8 cellular contexts compared by ENCODE assay signal in the genomic region with DNA sequence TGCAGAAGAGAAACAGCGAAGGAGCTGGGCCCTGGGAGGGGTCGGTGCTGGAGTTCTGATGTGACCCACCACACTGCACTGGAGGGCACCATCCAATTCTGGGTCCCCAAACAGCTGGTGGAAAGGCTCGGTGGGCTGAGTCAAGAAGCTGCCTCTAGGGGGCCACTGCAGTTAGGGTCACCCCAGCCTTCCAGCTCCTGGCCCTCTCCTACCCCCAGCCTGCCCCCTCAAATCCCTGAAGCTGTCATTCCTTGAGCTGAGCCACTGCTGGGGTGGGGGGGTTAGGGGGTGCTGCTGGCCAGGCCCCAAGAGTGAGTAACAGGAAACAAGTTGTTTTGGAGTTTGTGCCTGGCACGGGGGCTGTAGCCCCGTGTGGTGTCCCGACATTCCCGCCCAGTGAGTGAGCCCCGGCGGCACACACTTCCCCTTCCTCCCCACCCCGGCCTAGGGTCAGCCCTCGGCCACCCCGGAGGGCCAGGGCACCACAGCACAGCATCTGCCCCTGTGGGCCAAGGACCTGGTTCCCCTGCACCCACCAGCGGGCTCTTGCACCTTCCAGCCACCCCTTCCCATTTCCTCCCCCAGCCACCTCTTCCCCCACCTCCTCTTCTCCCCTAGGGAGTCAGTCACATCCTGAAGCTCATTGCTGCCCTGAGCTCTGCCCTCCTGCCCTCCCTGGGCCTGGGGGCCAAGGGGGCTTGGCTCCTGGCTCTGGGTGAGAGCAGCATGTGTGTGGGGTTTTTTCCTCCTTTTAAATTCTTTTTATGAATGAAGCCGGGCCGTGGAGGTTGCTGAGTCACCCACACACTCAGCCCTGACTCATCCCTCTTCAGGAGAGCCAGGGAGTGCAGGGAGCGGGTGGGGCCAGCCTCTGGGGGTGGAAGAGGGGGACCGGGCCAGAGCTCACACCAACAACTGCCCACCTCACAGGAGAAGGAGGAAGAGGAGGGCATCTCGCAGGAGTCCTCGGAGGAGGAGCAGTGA. TPM values are rescaled to one million over a fixed set of nuclear protein-coding genes. Genes with fewer than 3 reads are reported as not detected.
A peak's percentile ranks its signal among the peaks of the same experiment; 100 is the strongest.
DNase-seq lines count a peak whose midpoint lies in the region; ATAC-seq and TF ChIP-seq lines count a peak whose summit lies in the region.

No MANE protein-coding gene starts in this region.

- H3K36me3 ChIP-seq in GM06990 (ENCODE audit: control insufficient read depth, insufficient read depth, low read length) (peaks cover 34% of the 10 kb centered on the region), psoas muscle (ENCODE audit: insufficient read depth in 1 of 2, low read depth in 1 of 2) (peaks cover 0 to 36% of the 10 kb centered on the region in 2 donors)

- H3K27me3 ChIP-seq in GM06990 (replicated peaks; ENCODE audit: control insufficient read depth, insufficient read depth, low read length) (no peaks in the 10 kb centered on the region), psoas muscle (ENCODE audit: insufficient read depth in 3 of 3, low read length in 2 of 3) (no peaks in the 10 kb centered on the region)

- H3K36me3 Mint-ChIP-seq in activated T-cell treated with anti-CD3 and anti-CD28 coated beads, Interleukin-2, amount 50 U/mL, for 72 hours (ENCODE audit: insufficient read depth in 2 of 2): peaks cover 0 to 20% of the 10 kb centered on the region in 2 donors

- no peak for TF ChIP-seq POLR2A in NB4 (IDR thresholded peaks at IDR 0.05; ENCODE audit: extremely low read depth, insufficient read length)

- DNase-seq in GM06990 (ENCODE audit: extremely low read depth, insufficient read length): no peak
- DNase-seq in NB4 (ENCODE audit: low read depth): peak; percentile 94
- DNase-seq in activated T-cell treated with anti-CD3 and anti-CD28 coated beads, Interleukin-2, amount 50 U/mL, for 72 hours: peak; percentile 72 to 79
- DNase-seq in fibroblast of villous mesenchyme (ENCODE audit: low read depth): peak; percentile 90
- DNase-seq in psoas muscle: peak; percentile 83 to 88
- DNase-seq in SK-N-DZ (ENCODE audit: low spot score): no peak

- intact Hi-C loops in psoas muscle (cut with DNase I): no loop called here

- ATAC-seq in activated T-cell treated with anti-CD3 and anti-CD28 coated beads, Interleukin-2, amount 50 U/mL, for 72 hours (replicated peaks in 1 of 2): peak; percentile 34 to 42
- ATAC-seq in psoas muscle: peak; percentile 57 to 71 (median 70)
- ATAC-seq in HG03097 (IDR thresholded peaks at IDR 0.05; ENCODE audit: low FRiP score, unreplicated experiment): no peak
- no peak for ATAC-seq in HG02571 (IDR thresholded peaks at IDR 0.05; ENCODE audit: unreplicated experiment)

- no peaks in the 10 kb centered on the region for H3K27me3 Mint-ChIP-seq in activated T-cell treated with anti-CD3 and anti-CD28 coated beads, Interleukin-2, amount 50 U/mL, for 72 hours (ENCODE audit: low read depth)

- H3K4me1 ChIP-seq in psoas muscle: peaks cover 32% of the 10 kb centered on the region

- peaks cover 91% of the 10 kb centered on the region for H3K4me1 Mint-ChIP-seq in activated T-cell treated with anti-CD3 and anti-CD28 coated beads, Interleukin-2, amount 50 U/mL, for 72 hours (ENCODE audit: low read depth)

- H3K27ac ChIP-seq in psoas muscle: peak overlapping the region; percentile 87

- peak; percentile 57 for TF ChIP-seq CTCF in GM06990 (IDR thresholded peaks at IDR 0.05; ENCODE audit: insufficient read depth, low read length, poor library complexity, severe bottlenecking)
- peak; percentile 38 for TF ChIP-seq CTCF in NB4 (IDR thresholded peaks at IDR 0.05; ENCODE audit: low read depth, low read length)
- TF ChIP-seq CTCF in fibroblast of villous mesenchyme (IDR thresholded peaks at IDR 0.05; ENCODE audit: insufficient read depth, low read depth, low read length): peak; percentile 46
- TF ChIP-seq CTCF in psoas muscle (IDR thresholded peaks at IDR 0.05): peak; percentile 16

- no peak overlapping the region for H3K4me3 ChIP-seq in GM06990 (replicated peaks; ENCODE audit: low read depth, low read length)
- H3K4me3 ChIP-seq in NB4 (ENCODE audit: low read depth, low read length): no peak overlapping the region
- H3K4me3 ChIP-seq in fibroblast of villous mesenchyme (ENCODE audit: low read depth, low read length): peak overlapping the region; percentile 9
- H3K4me3 ChIP-seq in psoas muscle: peak overlapping the region; percentile 10

- 37 to 43% (median 39%) methylated on average over 14 to 19 of the region's 19 CpGs for whole genome bisulfite sequencing in psoas muscle, 3 donors

- H3K27ac Mint-ChIP-seq in activated T-cell treated with anti-CD3 and anti-CD28 coated beads, Interleukin-2, amount 50 U/mL, for 72 hours: peak overlapping the region; percentile 92

- no peaks in the 10 kb centered on the region for H3K9me3 ChIP-seq in psoas muscle

- peak overlapping the region; percentile 45 to 55 for H3K4me3 Mint-ChIP-seq in activated T-cell treated with anti-CD3 and anti-CD28 coated beads, Interleukin-2, amount 50 U/mL, for 72 hours

- no peaks in the 10 kb centered on the region for H3K9me3 Mint-ChIP-seq in activated T-cell treated with anti-CD3 and anti-CD28 coated beads, Interleukin-2, amount 50 U/mL, for 72 hours

RNA-seq across cellular contexts. Expression of gene SMIM29, which starts 4.6 kb away (rescaled TPM):
- total RNA-seq in activated T-cell treated with anti-CD3 and anti-CD28 coated beads, Interleukin-2, amount 50 U/mL, for 72 hours: 10 to 100 TPM; 22.8 to 26.7 TPM
- total RNA-seq in fibroblast of villous mesenchyme: 22.5 and 30.9 TPM in 2 replicates
- total RNA-seq in psoas muscle: 10 to 100 TPM; 14.4 to 59.4 (median 31.5) TPM
- polyA plus RNA-seq in psoas muscle: 100 to 1,000 TPM in 1 of 3 donors, 10 to 100 TPM in 2; 24.6 to 100 (median 44.1) TPM
- 33.7 and 40.1 TPM in 2 replicates for polyA plus RNA-seq in SK-N-DZ (2014; cell fraction: cytosol; rRNA removed)
- polyA plus RNA-seq in SK-N-DZ (2014; cell fraction: nucleus; rRNA removed): 24.7 and 25.4 TPM in 2 replicates

RNA-seq across cellular contexts. Expression of gene HMGA1, which starts 7.5 kb away (rescaled TPM):
- total RNA-seq in activated T-cell treated with anti-CD3 and anti-CD28 coated beads, Interleukin-2, amount 50 U/mL, for 72 hours: 100 to 1,000 TPM; 454 to 573 TPM
- total RNA-seq in fibroblast of villous mesenchyme (65.2 and 111 TPM in 2 replicates), psoas muscle (100 to 1,000 TPM in 3 of 4 donors, 10 to 100 TPM in 1; 83.5 to 151 (median 128) TPM)
- 100 to 1,000 TPM; 111 to 389 (median 205) TPM for polyA plus RNA-seq in psoas muscle
- polyA plus RNA-seq in SK-N-DZ (2014; cell fraction: cytosol; rRNA removed): 218 and 250 TPM in 2 replicates
- polyA plus RNA-seq in SK-N-DZ (2014; cell fraction: nucleus; rRNA removed): 96.7 and 121 TPM in 2 replicates

Comparison
In these comparisons a context has a peak if more than half of its experiments do, and no peak if none do; other contexts are left out.
1. DNase-seq: peak in NB4 (single experiment), activated T-cell treated with anti-CD3 and anti-CD28 coated beads, Interleukin-2, amount 50 U/mL, for 72 hours (2 of 2), fibroblast of villous mesenchyme (single experiment) and psoas muscle (2 of 2); none in GM06990 (single experiment) and SK-N-DZ (single experiment).
2. H3K4me3 ChIP-seq: peak in fibroblast of villous mesenchyme (single experiment) and psoas muscle (single experiment); none in GM06990 (single experiment) and NB4 (single experiment).
3. ATAC-seq: peak in activated T-cell treated with anti-CD3 and anti-CD28 coated beads, Interleukin-2, amount 50 U/mL, for 72 hours (2 of 2) and psoas muscle (4 of 4); none in HG03097 (single experiment) and HG02571 (single experiment).
4. Peak in every context shown above with its lines, with median percentiles within 50 percentile points of each other: CTCF ChIP-seq.